In genomic region chr2:238878051-238878735, GRCh38 we compare ENCODE assay signal across 1 cellular context.
TF ChIP-seq lines count a peak whose summit lies in the region.

No MANE protein-coding gene starts in this region.

TF ChIP-seq in HepG2, 621 proteins besides CTCF, POLR2A, EP300 and RAD21 (continued from another document):
- TF ChIP-seq, protein P1, sequence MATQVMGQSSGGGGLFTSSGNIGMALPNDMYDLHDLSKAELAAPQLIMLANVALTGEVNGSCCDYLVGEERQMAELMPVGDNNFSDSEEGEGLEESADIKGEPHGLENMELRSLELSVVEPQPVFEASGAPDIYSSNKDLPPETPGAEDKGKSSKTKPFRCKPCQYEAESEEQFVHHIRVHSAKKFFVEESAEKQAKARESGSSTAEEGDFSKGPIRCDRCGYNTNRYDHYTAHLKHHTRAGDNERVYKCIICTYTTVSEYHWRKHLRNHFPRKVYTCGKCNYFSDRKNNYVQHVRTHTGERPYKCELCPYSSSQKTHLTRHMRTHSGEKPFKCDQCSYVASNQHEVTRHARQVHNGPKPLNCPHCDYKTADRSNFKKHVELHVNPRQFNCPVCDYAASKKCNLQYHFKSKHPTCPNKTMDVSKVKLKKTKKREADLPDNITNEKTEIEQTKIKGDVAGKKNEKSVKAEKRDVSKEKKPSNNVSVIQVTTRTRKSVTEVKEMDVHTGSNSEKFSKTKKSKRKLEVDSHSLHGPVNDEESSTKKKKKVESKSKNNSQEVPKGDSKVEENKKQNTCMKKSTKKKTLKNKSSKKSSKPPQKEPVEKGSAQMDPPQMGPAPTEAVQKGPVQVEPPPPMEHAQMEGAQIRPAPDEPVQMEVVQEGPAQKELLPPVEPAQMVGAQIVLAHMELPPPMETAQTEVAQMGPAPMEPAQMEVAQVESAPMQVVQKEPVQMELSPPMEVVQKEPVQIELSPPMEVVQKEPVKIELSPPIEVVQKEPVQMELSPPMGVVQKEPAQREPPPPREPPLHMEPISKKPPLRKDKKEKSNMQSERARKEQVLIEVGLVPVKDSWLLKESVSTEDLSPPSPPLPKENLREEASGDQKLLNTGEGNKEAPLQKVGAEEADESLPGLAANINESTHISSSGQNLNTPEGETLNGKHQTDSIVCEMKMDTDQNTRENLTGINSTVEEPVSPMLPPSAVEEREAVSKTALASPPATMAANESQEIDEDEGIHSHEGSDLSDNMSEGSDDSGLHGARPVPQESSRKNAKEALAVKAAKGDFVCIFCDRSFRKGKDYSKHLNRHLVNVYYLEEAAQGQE (IDR thresholded peaks at IDR 0.05; ENCODE audit: borderline replicate concordance in 1 of 2, low read depth in 1 of 2, low read length in 2 of 2), result no peak
- TF ChIP-seq YY1 (IDR thresholded peaks at IDR 0.05; ENCODE audit: insufficient read depth, insufficient replicate concordance, low read depth, low read length) (no peak), AHR (CRISPR knock-in tag; IDR thresholded peaks at IDR 0.05) (no peak)
TF ChIP-seq in HepG2: peak in this region for 0.
